8 cellular contexts compared by ENCODE assay signal in genomic region chr17:2058521-2059124, GRCh38. TPM values are rescaled to one million over a fixed set of nuclear protein-coding genes. Genes with fewer than 3 reads are reported as not detected.
DNase-seq lines count a peak whose midpoint lies in the region; ATAC-seq and TF ChIP-seq lines count a peak whose summit lies in the region.

No MANE protein-coding gene starts in this region.

- H3K36me3 ChIP-seq in PC-9 (ENCODE audit: low read depth) (no peaks in the 10 kb centered on the region), ascending aorta (peaks cover 13 to 31% of the 10 kb centered on the region in 2 donors), iPS DF 6.9 (ENCODE audit: control insufficient read depth, insufficient read depth, low read length) (no peaks in the 10 kb centered on the region; the same call in 1 of the 2 replicates)

- BruUV-seq in PC-9 (replicated peaks; lab: Mats Ljungman, UMichigan): no TSS peak

- H3K9me3 ChIP-seq in PC-9 (ENCODE audit: insufficient read depth, low read depth) (no peaks in the 10 kb centered on the region), ascending aorta (no peaks in the 10 kb centered on the region), iPS DF 6.9 (ENCODE audit: control insufficient read depth, insufficient read depth, low read length) (no peaks in the 10 kb centered on the region)

- intact Hi-C loops in PC-9 (cut with micrococcal nuclease; ENCODE audit: unreplicated experiment) (no loop called here), ascending aorta (cut with DNase I) (loop anchor here (5.0 to 10.0 kb wide), 2 partner anchors 34 to 336 kb away; no protein-coding TSS in a partner anchor)

- H3K4me3 ChIP-seq in GM12865 (ENCODE audit: low read depth, low read length) (peak overlapping the region; percentile 38), PC-9 (no peak overlapping the region), ascending aorta (peak overlapping the region; percentile 9 to 19), iPS DF 6.9 (ENCODE audit: low read length) (peak overlapping the region; percentile 15; the same call in 1 of the 2 replicates)

- no peaks in the 10 kb centered on the region for H3K79me2 ChIP-seq in PC-9 (ENCODE audit: low read depth)

- WGBS in iPS DF 6.9 (ENCODE audit: insufficient coverage, insufficient read length): no CpG with 5 or more reads among the region's 58 CpGs

- H3K9me2 ChIP-seq in PC-9 (ENCODE audit: insufficient read depth): no peaks in the 10 kb centered on the region

- ATAC-seq in HG03159 (IDR thresholded peaks at IDR 0.05; ENCODE audit: unreplicated experiment): no peak
- ATAC-seq in HG02870 (IDR thresholded peaks at IDR 0.05; ENCODE audit: unreplicated experiment): no peak

- CTCF ChIA-PET in PC-9 (lab: Charles Lee): no interaction called here

- H3K27me3 ChIP-seq in PC-9 (ENCODE audit: insufficient read depth, low read depth) (no peaks in the 10 kb centered on the region), ascending aorta (no peaks in the 10 kb centered on the region), iPS DF 6.9 (ENCODE audit: control insufficient read depth, insufficient read depth, low read length) (peaks cover 39% of the 10 kb centered on the region)

- peaks cover 3% of the 10 kb centered on the region; the same call in 1 of the 2 replicates for H3F3A ChIP-seq in PC-9 (ENCODE audit: insufficient read depth, low read depth)

- H3K4me1 ChIP-seq in PC-9 (replicated peaks; ENCODE audit: insufficient read depth) (peaks cover 7% of the 10 kb centered on the region; the same call in 1 of the 2 replicates), ascending aorta (peaks cover 16 to 20% of the 10 kb centered on the region in 2 donors), iPS DF 6.9 (ENCODE audit: control insufficient read depth, insufficient read depth, low read length) (peaks cover 13% of the 10 kb centered on the region)

- TF ChIP-seq CTCF in GM12865 (IDR thresholded peaks at IDR 0.05; ENCODE audit: insufficient read depth, low read depth, low read length, missing control alignments): peak; percentile 82
- peak; percentile 31 for TF ChIP-seq CTCF in PC-9 (conservative IDR thresholded peaks at IDR 0.05)
- peak; percentile 35 to 41 (median 36) for TF ChIP-seq CTCF in ascending aorta (IDR thresholded peaks at IDR 0.05)

- H3K27ac ChIP-seq in PC-9: no peak overlapping the region
- H3K27ac ChIP-seq in ascending aorta: peak overlapping the region in 1 of 2 donors; percentile 65
- H3K27ac ChIP-seq in iPS DF 6.9 (ENCODE audit: low read length): no peak overlapping the region

- DNase-seq in GM12865 (ENCODE audit: low read depth): peak; percentile 88
- DNase-seq in PC-9: no peak
- DNase-seq in ascending aorta (ENCODE audit: low spot score in 2 of 2): no peak
- DNase-seq in iPS DF 6.9 (ENCODE audit: low read depth, low spot score): peak; percentile 72
- DNase-seq in stimulated activated CD4-positive, alpha-beta T cell treated with anti-CD3 and anti-CD28 coated beads, Interleukin-12 subunit alpha, Interleukin-12 subunit beta, amount 100 ng/mL, for 24 hours (ENCODE audit: low read depth in 2 of 2): peak; percentile 37 to 63
- no peak for DNase-seq in NCI-H128 (lab: John Stamatoyannopoulos, UW; ENCODE audit: unreplicated experiment)

- no peak overlapping the region for H3K4me2 ChIP-seq in PC-9

- POLR2A ChIA-PET in PC-9 (lab: Charles Lee; ENCODE audit: unreplicated experiment): no interaction called here

- no peak overlapping the region for H2AFZ ChIP-seq in PC-9

- no peaks in the 10 kb centered on the region; the same call in 1 of the 2 replicates for H4K20me1 ChIP-seq in PC-9 (ENCODE audit: insufficient read depth)

RNA-seq across cellular contexts. Expression of gene HIC1, which starts 3.7 kb away (rescaled TPM):
- total RNA-seq in PC-9 (2021): 0.63 and 1.6 TPM in 2 replicates
- total RNA-seq in ascending aorta: 131 TPM

RNA-seq across cellular contexts. Expression of gene OVCA2, which starts 16.8 kb away (rescaled TPM):
- total RNA-seq in PC-9 (2021): 34.4 and 35.4 TPM in 2 replicates
- 71.3 TPM for total RNA-seq in ascending aorta

RNA-seq across cellular contexts. Expression of gene DPH1, which starts 28.7 kb away (rescaled TPM):
- total RNA-seq in PC-9 (2021): 36.7 and 44.9 TPM in 2 replicates
- total RNA-seq in ascending aorta: 125 TPM

RNA-seq across cellular contexts. Expression of gene RTN4RL1, which starts 33.5 kb away (rescaled TPM):
- total RNA-seq in PC-9 (2021) (0.13 and 0.35 TPM in 2 replicates), ascending aorta (11.5 TPM)

Comparison
In these comparisons a context has a peak if more than half of its experiments do, and no peak if none do; other contexts are left out.
1. DNase-seq: peak in GM12865 (single experiment), iPS DF 6.9 (single experiment) and stimulated activated CD4-positive, alpha-beta T cell treated with anti-CD3 and anti-CD28 coated beads, Interleukin-12 subunit alpha, Interleukin-12 subunit beta, amount 100 ng/mL, for 24 hours (2 of 2); none in PC-9 (0 of 2), ascending aorta (0 of 2) and NCI-H128 (single experiment).
2. CTCF ChIP-seq: peak in every context shown above with its lines; median percentile 82 in GM12865; 36 in ascending aorta; 31 in PC-9.
3. RNA of gene HIC1, which starts 3.7 kb away (total RNA-seq): 131 TPM in ascending aorta (single experiment); 0.63 to 1.6 TPM in PC-9; every median in the first group is over 10 times any median in the second.